In the genomic region with DNA sequence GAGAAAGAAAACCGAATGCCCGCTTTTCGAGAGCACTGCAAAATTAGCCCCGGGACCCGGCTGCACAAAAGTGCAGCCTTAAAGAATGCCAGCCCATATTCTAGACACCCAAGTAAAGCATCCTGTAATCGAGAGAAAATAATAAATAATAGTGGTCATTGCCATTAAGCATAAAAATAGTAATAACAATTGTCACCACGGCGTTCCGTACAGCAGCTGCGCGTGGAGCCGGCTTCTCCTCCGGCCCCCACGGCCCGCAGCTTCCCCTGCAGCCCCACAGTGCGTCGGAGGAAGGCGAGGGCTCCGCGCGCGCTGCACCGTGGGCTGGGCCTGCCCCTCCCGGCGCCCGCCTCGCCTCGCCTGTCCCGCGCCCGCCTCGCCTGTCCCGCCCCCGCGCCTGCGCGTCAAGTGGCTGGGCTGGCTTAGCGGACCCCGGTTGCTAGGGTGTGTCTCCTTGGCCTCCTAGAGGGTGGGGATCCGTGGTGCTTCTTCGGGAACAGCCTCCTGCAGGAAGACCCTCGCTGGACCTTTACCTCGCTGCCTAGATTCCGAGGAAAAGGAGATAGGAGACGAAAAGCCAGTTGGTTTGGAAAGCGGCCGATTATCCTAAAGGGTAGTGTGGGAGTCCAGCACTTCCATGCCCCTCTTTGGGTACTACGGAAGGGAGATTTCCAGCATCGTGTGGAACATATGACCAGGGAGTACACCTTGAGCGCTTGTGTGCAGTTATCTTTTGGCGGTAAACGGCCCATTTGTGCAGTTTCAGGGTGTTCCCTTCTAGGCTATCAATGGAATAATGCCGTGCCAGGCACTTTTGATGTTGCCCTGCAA, we compare ENCODE assay signal across 8 cellular contexts. TPM values are rescaled to one million over a fixed set of nuclear protein-coding genes. Genes with fewer than 3 reads are reported as not detected.
DNase-seq lines count a peak whose midpoint lies in the region; ATAC-seq and TF ChIP-seq lines count a peak whose summit lies in the region.

TSS of gene LRRC63 (plus strand) at position 408 of the 831 bp plus-strand sequence. CDS start 1,107 bp downstream, outside the sequence.

- 8% methylated on average over 53 of the region's 53 CpGs for WGBS in hepatocyte (ENCODE audit: low lambda C conversion rate, missing lambda C conversion rate)

- H3K36me3 Mint-ChIP-seq in T-helper 17 cell (ENCODE audit: low read depth) = peaks cover 3% of the 10 kb centered on the region

- no peaks in the 10 kb centered on the region for H3K27me3 Mint-ChIP-seq in T-helper 17 cell

- no peaks in the 10 kb centered on the region for H3K79me2 ChIP-seq in hepatocyte

- H3K27ac ChIP-seq in KOPT-K1 (ENCODE audit: low read depth, low read length, poor library complexity, severe bottlenecking) (peak within 1 kb of the TSS; percentile 74), angular gyrus (ENCODE audit: low read depth, low read length) (peak within 1 kb of the TSS; percentile 19), hepatocyte (peak within 1 kb of the TSS; percentile 34)

- H3K4me1 Mint-ChIP-seq in T-helper 17 cell = peaks cover 22% of the 10 kb centered on the region

- no peaks in the 10 kb centered on the region for H4K20me1 ChIP-seq in hepatocyte (ENCODE audit: insufficient read depth, poor library complexity, severe bottlenecking)

- peak within 1 kb of the TSS; percentile 88 for H3K4me2 ChIP-seq in hepatocyte

- peak; percentile 93 for ATAC-seq in GM21786 (IDR thresholded peaks at IDR 0.05; ENCODE audit: unreplicated experiment)
- peak; percentile 97 for ATAC-seq in T-helper 17 cell

- no peaks in the 10 kb centered on the region for H3K27me3 ChIP-seq in hepatocyte

- H3K4me3 ChIP-seq in hepatocyte = peak within 1 kb of the TSS; percentile 66
- H3K4me3 ChIP-seq in retinal pigment epithelial cell (ENCODE audit: low read length) = peak within 1 kb of the TSS; percentile 69

- peak within 1 kb of the TSS; percentile 95 for H2AFZ ChIP-seq in hepatocyte

- H3K4me1 ChIP-seq in hepatocyte (ENCODE audit: insufficient read depth) = no peaks in the 10 kb centered on the region

- H3K36me3 ChIP-seq in KOPT-K1 (ENCODE audit: insufficient read depth, low read length) (no peaks in the 10 kb centered on the region), hepatocyte (replicated peaks; ENCODE audit: insufficient read depth, low read depth) (no peaks in the 10 kb centered on the region)

- H3K9me3 ChIP-seq in KOPT-K1 (ENCODE audit: insufficient read depth, low read length, poor library complexity, severe bottlenecking) = peaks cover 5% of the 10 kb centered on the region
- no peaks in the 10 kb centered on the region for H3K9me3 ChIP-seq in T-helper 17 cell (ENCODE audit: control insufficient read depth, low read length, poor library complexity, severe bottlenecking)
- H3K9me3 ChIP-seq in hepatocyte (ENCODE audit: low read depth) = no peaks in the 10 kb centered on the region

- peak; percentile 60 for DNase-seq in ELR (ENCODE audit: low read depth)
- DNase-seq in T-helper 17 cell = peak; percentile 74 to 80 (median 79)
- DNase-seq in hepatocyte (ENCODE audit: low spot score) = peak; percentile 89
- DNase-seq in retinal pigment epithelial cell (ENCODE audit: low read depth) = no peak
- DNase-seq in SHP77 (lab: John Stamatoyannopoulos, UW) = no peak

- H3K9me2 ChIP-seq in hepatocyte (replicated peaks; ENCODE audit: insufficient read depth) = no peaks in the 10 kb centered on the region

- H3K27ac Mint-ChIP-seq in T-helper 17 cell = peak within 1 kb of the TSS; percentile 98

- peak within 1 kb of the TSS; percentile 100 for H3K4me3 Mint-ChIP-seq in T-helper 17 cell

- TF ChIP-seq CTCF in hepatocyte (IDR thresholded peaks at IDR 0.05; ENCODE audit: poor library complexity) = no peak
- TF ChIP-seq CTCF in retinal pigment epithelial cell (conservative IDR thresholded peaks at IDR 0.05; ENCODE audit: low read depth, low read length) = no peak

RNA-seq across cellular contexts. Expression of gene LRRC63, which starts in this region (rescaled TPM):
- under 1 TPM; 0.39 to 0.60 TPM for total RNA-seq in T-helper 17 cell
- total RNA-seq in hepatocyte = 0.68 TPM in 1 of 2 replicates, not detected in the other
- polyA plus RNA-seq in hepatocyte = 0.21 TPM in 1 of 2 replicates, not detected in the other

Comparison
In these comparisons a context has a peak if more than half of its experiments do, and no peak if none do; other contexts are left out.
1. Peak in DNase-seq and ATAC-seq in T-helper 17 cell; RNA of the gene not detected or under 1 TPM.
2. Peak in DNase-seq, H3K4me3 ChIP-seq, H3K27ac ChIP-seq and H3K4me2 ChIP-seq in hepatocyte; RNA of the gene not detected or under 1 TPM.
3. H3K27ac ChIP-seq: peak in every context shown above with its lines; median percentile 74 in KOPT-K1; 34 in hepatocyte; 19 in angular gyrus.